8 cellular contexts compared by ENCODE assay signal in the genomic region with DNA sequence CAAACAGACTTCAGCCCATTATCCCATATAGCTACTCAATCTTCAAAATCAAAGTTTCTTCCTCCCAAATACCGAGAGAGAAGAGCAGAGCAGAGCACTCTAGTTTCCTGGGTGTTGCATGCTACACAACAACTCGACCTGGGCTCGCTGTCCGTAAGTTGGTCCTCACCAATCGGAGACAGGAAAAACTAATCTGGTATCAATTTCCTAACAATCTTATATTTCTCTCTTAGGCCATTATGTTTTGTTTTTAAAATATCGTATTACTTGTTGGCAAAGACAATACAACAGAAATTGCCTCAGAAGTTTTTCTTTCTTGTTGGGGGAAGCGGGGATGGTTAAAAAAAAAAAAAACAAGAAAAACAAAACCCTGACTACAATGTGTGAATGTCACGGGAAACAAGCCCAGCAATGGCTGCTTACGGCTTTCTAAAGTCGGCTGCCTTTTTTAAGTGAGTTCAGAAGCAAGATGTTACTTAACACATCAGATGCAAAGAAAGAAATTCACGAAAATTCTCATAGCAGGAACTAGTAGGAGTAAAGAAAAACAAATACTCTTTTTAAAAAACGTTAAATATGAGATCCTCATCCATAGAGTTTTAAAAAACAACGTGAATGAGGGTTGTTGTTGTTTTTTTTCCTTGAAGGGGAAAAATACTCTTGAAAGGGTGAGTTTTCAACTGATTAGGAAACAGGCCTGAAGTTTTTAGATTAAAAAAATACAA. TPM values are rescaled to one million over a fixed set of nuclear protein-coding genes. Genes with fewer than 3 reads are reported as not detected.
DNase-seq lines count a peak whose midpoint lies in the region; ATAC-seq and TF ChIP-seq lines count a peak whose summit lies in the region.

No MANE protein-coding gene starts in this region.

- peaks cover 46% of the 10 kb centered on the region for H3K4me1 ChIP-seq in CD8-positive, alpha-beta memory T cell (ENCODE audit: insufficient read depth, low read length)

- H3K27me3 Mint-ChIP-seq in CD8-positive, alpha-beta memory T cell = peaks cover 0 to 3% of the 10 kb centered on the region in 2 donors
- H3K27me3 Mint-ChIP-seq in HFFc6 (ENCODE audit: insufficient read depth) (peaks cover 10% of the 10 kb centered on the region), progenitor cell of endocrine pancreas (no peaks in the 10 kb centered on the region)

- H3K4me3 ChIP-seq in CD8-positive, alpha-beta memory T cell (ENCODE audit: low read length) = peak overlapping the region; percentile 90
- H3K4me3 ChIP-seq in WERI-Rb-1 (ENCODE audit: low read depth, low read length) (peak overlapping the region; percentile 92), foreskin fibroblast (ENCODE audit: low read depth in 1 of 2, low read length in 2 of 2) (peak overlapping the region; percentile 78 to 82)

- H3K9me3 Mint-ChIP-seq in CD8-positive, alpha-beta memory T cell = no peaks in the 10 kb centered on the region
- H3K9me3 Mint-ChIP-seq in HFFc6 (no peaks in the 10 kb centered on the region), progenitor cell of endocrine pancreas (ENCODE audit: low read depth) (no peaks in the 10 kb centered on the region)

- H3K27ac Mint-ChIP-seq in CD8-positive, alpha-beta memory T cell = peak overlapping the region; percentile 91 to 100 (median 97)
- H3K27ac Mint-ChIP-seq in HFFc6 (peak overlapping the region; percentile 100), progenitor cell of endocrine pancreas (peak overlapping the region; percentile 99)

- H3K27me3 ChIP-seq in CD8-positive, alpha-beta memory T cell (ENCODE audit: insufficient read depth, low read length, poor library complexity, severe bottlenecking) = no peaks in the 10 kb centered on the region
- H3K27me3 ChIP-seq in WERI-Rb-1 (ENCODE audit: insufficient read depth, low read depth, severe bottlenecking) = no peaks in the 10 kb centered on the region

- peaks cover 48 to 60% (median 57%) of the 10 kb centered on the region in 3 donors for H3K4me1 Mint-ChIP-seq in CD8-positive, alpha-beta memory T cell
- H3K4me1 Mint-ChIP-seq in HFFc6 (ENCODE audit: low read depth) (peaks cover 58% of the 10 kb centered on the region), progenitor cell of endocrine pancreas (ENCODE audit: low read depth) (peaks cover 48% of the 10 kb centered on the region)

- POLR2A ChIA-PET in CD8-positive, alpha-beta memory T cell (lab: Charles Lee) = no interaction called here

- CTCF ChIA-PET in CD8-positive, alpha-beta memory T cell (lab: Charles Lee) = interaction anchor here (1.7 kb wide), 1 partner anchor 9 kb away, joined by 5 read pairs; no protein-coding TSS in a partner anchor

- H3K36me3 ChIP-seq in CD8-positive, alpha-beta memory T cell (ENCODE audit: insufficient read depth, low read length) = no peaks in the 10 kb centered on the region
- no peaks in the 10 kb centered on the region for H3K36me3 ChIP-seq in WERI-Rb-1

- ATAC-seq in GM19467 (IDR thresholded peaks at IDR 0.05; ENCODE audit: unreplicated experiment) = no peak

- no peaks in the 10 kb centered on the region for H3K9me3 ChIP-seq in CD8-positive, alpha-beta memory T cell (ENCODE audit: low read length)
- no peaks in the 10 kb centered on the region for H3K9me3 ChIP-seq in WERI-Rb-1 (ENCODE audit: severe bottlenecking)

- peak overlapping the region; percentile 95 to 100 (median 97) for H3K4me3 Mint-ChIP-seq in CD8-positive, alpha-beta memory T cell
- peak overlapping the region; percentile 100 for H3K4me3 Mint-ChIP-seq in HFFc6
- peak overlapping the region; percentile 99 for H3K4me3 Mint-ChIP-seq in progenitor cell of endocrine pancreas (ENCODE audit: low read depth)

- peaks cover 0 to 30% (median 5%) of the 10 kb centered on the region in 3 donors for H3K36me3 Mint-ChIP-seq in CD8-positive, alpha-beta memory T cell
- H3K36me3 Mint-ChIP-seq in HFFc6 (ENCODE audit: low read depth) (peaks cover 40% of the 10 kb centered on the region), progenitor cell of endocrine pancreas (ENCODE audit: insufficient read depth) (no peaks in the 10 kb centered on the region)

- no peak for TF ChIP-seq CTCF in HFFc6 (IDR thresholded peaks at IDR 0.05)
- no peak for TF ChIP-seq CTCF in WERI-Rb-1 (IDR thresholded peaks at IDR 0.05; ENCODE audit: low read depth, low read length)
- no peak for TF ChIP-seq CTCF in foreskin fibroblast (IDR thresholded peaks at IDR 0.05; ENCODE audit: low read depth, low read length)
- TF ChIP-seq CTCF in progenitor cell of endocrine pancreas (IDR thresholded peaks at IDR 0.05; ENCODE audit: unreplicated experiment) = no peak

- H3K27ac ChIP-seq in CD8-positive, alpha-beta memory T cell (ENCODE audit: low read depth, low read length) = peak overlapping the region; percentile 93
- H3K27ac ChIP-seq in WERI-Rb-1 = peak overlapping the region; percentile 87

- peak in 2 of 5 donors; percentile 42 to 49 for DNase-seq in CD8-positive, alpha-beta memory T cell
- DNase-seq in HFFc6 (peak; percentile 31), WERI-Rb-1 (no peak), foreskin fibroblast (peak; percentile 52 to 73), progenitor cell of endocrine pancreas (ENCODE audit: low spot score, unreplicated experiment) (no peak), cerebellar cortex (ENCODE audit: low spot score) (no peak), NCI-H1694 (lab: John Stamatoyannopoulos, UW) (no peak)

RNA-seq across cellular contexts. Expression of gene VGLL4, which starts 1.9 kb away (rescaled TPM):
- 10 to 100 TPM; 37.7 to 40.5 TPM for total RNA-seq in CD8-positive, alpha-beta memory T cell
- polyA plus RNA-seq in CD8-positive, alpha-beta memory T cell = 29.9 TPM
- 10 to 100 TPM; 31.6 to 42.2 (median 33.8) TPM for total RNA-seq in HFFc6 (2021; fragmentation: NEBNext Ultra II Directional; extraction: Animal tissue kit (Norgen Biotek cat#: 25700))
- 93.2 and 93.4 TPM in 2 replicates for total RNA-seq in progenitor cell of endocrine pancreas

Comparison
In these comparisons a context has a peak if more than half of its experiments do, and no peak if none do; other contexts are left out.
1. DNase-seq: peak in HFFc6 (single experiment) and foreskin fibroblast (2 of 2); none in WERI-Rb-1 (single experiment), progenitor cell of endocrine pancreas (single experiment), cerebellar cortex (single experiment) and NCI-H1694 (single experiment).
2. Peak in every context shown above with its lines, with median percentiles within 50 percentile points of each other: H3K4me3 ChIP-seq, H3K27ac Mint-ChIP-seq and H3K4me3 Mint-ChIP-seq.